ENCODE assay signal across 22 cellular contexts in the genomic region with DNA sequence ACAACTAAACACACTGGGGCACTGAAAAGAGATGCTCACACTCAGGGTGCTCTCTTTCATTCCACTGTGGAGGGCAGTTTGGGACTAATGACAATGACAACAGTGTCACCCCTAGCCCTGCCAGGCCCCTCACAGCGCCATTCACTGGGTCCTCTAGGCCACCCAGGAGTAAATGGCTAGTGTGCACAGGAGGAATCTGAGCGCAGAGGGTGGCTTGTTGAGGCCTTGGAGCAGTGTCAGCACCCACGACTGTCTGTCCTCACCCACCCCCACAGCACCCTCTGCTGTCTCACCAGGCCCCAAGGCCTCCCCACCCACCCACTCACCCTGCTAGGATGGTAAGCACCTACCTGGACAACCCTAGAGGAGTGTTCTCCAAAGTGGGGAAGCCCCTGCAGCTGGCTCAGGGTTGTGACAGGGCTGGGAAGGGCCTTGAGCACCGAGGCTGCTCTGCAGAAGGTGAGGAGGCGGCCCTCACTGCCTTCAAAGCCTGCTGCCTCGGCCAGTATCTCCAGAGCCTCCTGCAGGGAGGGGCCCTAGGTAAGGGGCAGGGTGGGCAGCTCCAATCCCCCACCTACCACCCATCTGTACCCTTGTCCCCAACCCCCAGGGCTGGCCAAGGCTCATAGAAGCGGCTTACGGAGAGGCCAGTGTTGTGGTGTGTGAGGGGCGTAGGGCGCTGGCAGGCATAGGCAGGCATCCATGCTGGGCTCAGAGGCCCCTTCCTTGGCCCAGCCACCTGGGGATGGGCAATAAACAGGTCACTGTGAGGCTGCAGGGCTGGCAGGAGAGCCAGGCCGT. TPM values are rescaled to one million over a fixed set of nuclear protein-coding genes. Genes with fewer than 3 reads are reported as not detected.
DNase-seq lines count a peak whose midpoint lies in the region; ATAC-seq, FAIRE-seq and TF ChIP-seq lines count a peak whose summit lies in the region.
"Had no signal": no experiment of that assay in that cellular context is flagged by ENCODE, and none has a peak within 500 bp of the region (broad histone marks: within the 10 kb centered on the region; RNA-seq: fewer than 3 reads in every experiment).

No MANE protein-coding gene starts in this region.

- H3K27me3 ChIP-seq in BLaER1 treated with 17β-estradiol and CSF1 and Interleukin-3, amounts not matched to agents 10 nM and 100 nM: no peaks in the 10 kb centered on the region
- H3K27me3 ChIP-seq in DND-41 (ENCODE audit: insufficient read depth, low read length, poor library complexity): no peaks in the 10 kb centered on the region
- H3K27me3 ChIP-seq in neuronal stem cell (ENCODE audit: control insufficient read depth in 3 of 3, insufficient read depth in 3 of 3, low read depth in 1 of 3, low read length in 3 of 3): peaks cover 0 to 11% (median 4%) of the 10 kb centered on the region in 3 experiments
- H3K27me3 ChIP-seq in ascending aorta: no peaks in the 10 kb centered on the region
- H3K27me3 ChIP-seq: colonic mucosa, neutrophil, uterus had no signal

- no peak overlapping the region for H3K23ac ChIP-seq in neuronal stem cell (ENCODE audit: low read depth, low read length, poor library complexity)

- H3K14ac ChIP-seq in neuronal stem cell (ENCODE audit: low read length): no peak overlapping the region

- H3K36me3 Mint-ChIP-seq in activated naive CD8-positive, alpha-beta T cell treated with anti-CD3 and anti-CD28 coated beads for 36 hours: peaks cover 40% of the 10 kb centered on the region

- H3K4me1 ChIP-seq in BLaER1 treated with 17β-estradiol and CSF1 and Interleukin-3, amounts not matched to agents 10 nM and 100 nM: peaks cover 49 to 94% (median 88%) of the 10 kb centered on the region in 10 experiments
- peaks cover 54% of the 10 kb centered on the region for H3K4me1 ChIP-seq in DND-41 (ENCODE audit: insufficient read depth, low read length)
- no peaks in the 10 kb centered on the region for H3K4me1 ChIP-seq in neuronal stem cell (ENCODE audit: control insufficient read depth in 2 of 2, insufficient read depth in 1 of 2, low read depth in 1 of 2, low read length in 2 of 2)
- H3K4me1 ChIP-seq in ascending aorta: peaks cover 9 to 23% of the 10 kb centered on the region in 2 donors
- H3K4me1 ChIP-seq: uterus had no signal

- H4K8ac ChIP-seq in neuronal stem cell (ENCODE audit: low read depth, low read length): no peak overlapping the region

- H3K27ac ChIP-seq in BLaER1 treated with 17β-estradiol and CSF1 and Interleukin-3, amounts not matched to agents 10 nM and 100 nM: peak overlapping the region in 6 of 11 experiments; percentile 24 to 94 (median 48); a peak in 7 of 22 replicates
- peak overlapping the region; percentile 59 for H3K27ac ChIP-seq in DND-41 (ENCODE audit: low read length)
- H3K27ac ChIP-seq in neuronal stem cell (replicated peaks; ENCODE audit: low read length): no peak overlapping the region
- peak overlapping the region in 1 of 2 donors; percentile 4 for H3K27ac ChIP-seq in ascending aorta
- H3K27ac ChIP-seq: colonic mucosa, neutrophil, uterus had no signal

- no peak overlapping the region for H2BK5ac ChIP-seq in neuronal stem cell (ENCODE audit: low read length)

- peak overlapping the region in 10 of 11 experiments; percentile 16 to 91 (median 49); a peak in 19 of 22 replicates for H3K9ac ChIP-seq in BLaER1 treated with 17β-estradiol and CSF1 and Interleukin-3, amounts not matched to agents 10 nM and 100 nM
- H3K9ac ChIP-seq in DND-41 (ENCODE audit: low read depth, low read length): no peak overlapping the region
- H3K9ac ChIP-seq in neuronal stem cell (ENCODE audit: low read depth, low read length, poor library complexity): peak overlapping the region; percentile 53

- H2BK12ac ChIP-seq in neuronal stem cell (ENCODE audit: low read length): no peak overlapping the region

- WGBS in neuronal stem cell (ENCODE audit: extremely low coverage in 2 of 2, insufficient read length in 2 of 2, insufficient replicate concordance in 1 of 2), 2 donors: no CpG with 5 or more reads among the region's 11 CpGs

- no peak for TF ChIP-seq CTCF in DND-41 (IDR thresholded peaks at IDR 0.05; ENCODE audit: borderline replicate concordance, extremely low read depth, low read length, poor library complexity, severe bottlenecking)
- TF ChIP-seq CTCF in ascending aorta (IDR thresholded peaks at IDR 0.05): no peak

- peaks cover 47 to 61% (median 59%) of the 10 kb centered on the region in 11 experiments for H3K36me3 ChIP-seq in BLaER1 treated with 17β-estradiol and CSF1 and Interleukin-3, amounts not matched to agents 10 nM and 100 nM
- H3K36me3 ChIP-seq in DND-41 (ENCODE audit: insufficient read depth, low read length) (peaks cover 67% of the 10 kb centered on the region), neuronal stem cell (replicated peaks in 1 of 2; ENCODE audit: control insufficient read depth in 2 of 2, insufficient read depth in 2 of 2, low read length in 2 of 2) (peaks cover 37 to 51% of the 10 kb centered on the region in 2 donors), ascending aorta (peaks cover 37 to 60% of the 10 kb centered on the region in 2 donors)
- H3K36me3 ChIP-seq: uterus had no signal

- no peak overlapping the region for H2BK15ac ChIP-seq in neuronal stem cell (ENCODE audit: low read length)

- peak overlapping the region; percentile 84 to 98 (median 92) for H3K4me2 ChIP-seq in BLaER1 treated with 17β-estradiol and CSF1 and Interleukin-3, amounts not matched to agents 10 nM and 100 nM
- peak overlapping the region; percentile 59 for H3K4me2 ChIP-seq in DND-41 (ENCODE audit: insufficient read depth, low read length)
- no peak overlapping the region for H3K4me2 ChIP-seq in neuronal stem cell (ENCODE audit: insufficient read depth, low read length, poor library complexity, severe bottlenecking)

- no peaks in the 10 kb centered on the region for H3K9me3 ChIP-seq in BLaER1 treated with 17β-estradiol and CSF1 and Interleukin-3, amounts not matched to agents 10 nM and 100 nM (replicated peaks in 1 of 11)
- H3K9me3 ChIP-seq in DND-41 (ENCODE audit: insufficient read depth, low read length, severe bottlenecking) (no peaks in the 10 kb centered on the region), neuronal stem cell (replicated peaks in 1 of 2; ENCODE audit: control insufficient read depth in 2 of 2, insufficient read depth in 1 of 2, low read depth in 1 of 2, low read length in 2 of 2) (no peaks in the 10 kb centered on the region), ascending aorta (no peaks in the 10 kb centered on the region)
- H3K9me3 ChIP-seq: colonic mucosa, neutrophil, uterus had no signal

- intact Hi-C loops in ascending aorta (cut with DNase I): no loop called here

- peak overlapping the region; percentile 1 for H3K4me3 Mint-ChIP-seq in activated naive CD8-positive, alpha-beta T cell treated with anti-CD3 and anti-CD28 coated beads for 36 hours

- H4K91ac ChIP-seq in neuronal stem cell (ENCODE audit: low read depth, low read length, poor library complexity): no peak overlapping the region

- peaks cover 33% of the 10 kb centered on the region for H3K79me2 ChIP-seq in DND-41 (ENCODE audit: insufficient read depth, low read length)

- no peak for ATAC-seq in DND-41 (ENCODE audit: insufficient read depth, low read depth)
- ATAC-seq: HCT116, T-helper 17 cell had no signal

- peak overlapping the region in 2 of 10 experiments; percentile 16 to 29; a peak in 2 of 20 replicates for H3K4me3 ChIP-seq in BLaER1 treated with 17β-estradiol and CSF1 and Interleukin-3, amounts not matched to agents 10 nM and 100 nM
- H3K4me3 ChIP-seq in DND-41 (ENCODE audit: low read depth in 1 of 2, low read length in 2 of 2) (no peak overlapping the region), neuronal stem cell (ENCODE audit: low read length in 2 of 2) (no peak overlapping the region), ascending aorta (no peak overlapping the region)
- H3K4me3 ChIP-seq: colonic mucosa, uterus had no signal

- H3K18ac ChIP-seq in neuronal stem cell (ENCODE audit: low read length): no peak overlapping the region

- peaks cover 36% of the 10 kb centered on the region for H3K4me1 Mint-ChIP-seq in activated naive CD8-positive, alpha-beta T cell treated with anti-CD3 and anti-CD28 coated beads for 36 hours

- no peak overlapping the region for H2AK5ac ChIP-seq in neuronal stem cell (ENCODE audit: low read depth, low read length)

- peaks cover 0 to 7% (median 0%) of the 10 kb centered on the region in 11 experiments; a peak in 3 of 22 replicates for H4K20me1 ChIP-seq in BLaER1 treated with 17β-estradiol and CSF1 and Interleukin-3, amounts not matched to agents 10 nM and 100 nM
- H4K20me1 ChIP-seq in DND-41 (ENCODE audit: insufficient read depth, low read length): peaks cover 11% of the 10 kb centered on the region; the same call in 1 of the 2 replicates

- H3K79me1 ChIP-seq in neuronal stem cell (ENCODE audit: low read depth, low read length): peaks cover 4% of the 10 kb centered on the region

- H3K27ac Mint-ChIP-seq in activated naive CD8-positive, alpha-beta T cell treated with anti-CD3 and anti-CD28 coated beads for 36 hours: no peak overlapping the region
- H3K27ac Mint-ChIP-seq: T-helper 17 cell had no signal

- H2AFZ ChIP-seq in DND-41 (ENCODE audit: low read depth, low read length) (no peak overlapping the region), neuronal stem cell (ENCODE audit: low read length) (no peak overlapping the region)

- DNase-seq in DND-41 (no peak), neuronal stem cell (ENCODE audit: low spot score) (no peak), NCI-H1092 (lab: John Stamatoyannopoulos, UW) (no peak), ascending aorta (ENCODE audit: low spot score in 2 of 2) (no peak), frontal cortex (ENCODE audit: low spot score in 2 of 2) (no peak)
- no peak for DNase-seq in activated naive CD8-positive, alpha-beta T cell treated with anti-CD3 and anti-CD28 coated beads for 36 hours
- DNase-seq: activated naive CD4-positive, alpha-beta T cell treated with anti-CD3 and anti-CD28 coated beads for 36 hours; AML-193; colonic mucosa; GDM1; KBM-7; midbrain; NCI-H2029 treated with DMSO at 0.1 percent for 48 hours; NK-92 treated with Interleukin-12 subunit alpha and Interleukin-12 subunit beta, amount 100 ng/mL, for 24 hours; uterus had no signal

- no peaks in the 10 kb centered on the region for H3K9me3 Mint-ChIP-seq in activated naive CD8-positive, alpha-beta T cell treated with anti-CD3 and anti-CD28 coated beads for 36 hours
- H3K9me3 Mint-ChIP-seq: activated naive CD4-positive, alpha-beta T cell treated with anti-CD3 and anti-CD28 coated beads for 36 hours had no signal

- FAIRE-seq in frontal cortex (lab: Jason Lieb, UNC): no peak
- FAIRE-seq: D721Med, GM12892 had no signal

- peaks cover 4% of the 10 kb centered on the region for H3K27me3 Mint-ChIP-seq in activated naive CD8-positive, alpha-beta T cell treated with anti-CD3 and anti-CD28 coated beads for 36 hours
- H3K27me3 Mint-ChIP-seq: T-helper 17 cell had no signal

- no peak overlapping the region for H3K4ac ChIP-seq in neuronal stem cell (ENCODE audit: low read length)

- H2BK120ac ChIP-seq in neuronal stem cell (ENCODE audit: low read depth, low read length): no peak overlapping the region

RNA-seq across cellular contexts. Expression of a gene that starts 2.9 kb away (rescaled TPM):
- 10 to 100 TPM; 32.5 to 35.2 TPM for total RNA-seq in activated naive CD8-positive, alpha-beta T cell treated with anti-CD3 and anti-CD28 coated beads for 36 hours
- 9.9 TPM for polyA plus RNA-seq in neuronal stem cell (2013, experiment 1 of 2)
- polyA plus RNA-seq in neuronal stem cell (2013, experiment 2 of 2): 8.9 TPM
- 58.8 TPM for total RNA-seq in ascending aorta
- total RNA-seq in frontal cortex: 3.7 TPM

RNA-seq across cellular contexts. Expression of a gene that starts 14.1 kb away (rescaled TPM):
- under 1 TPM; 0.34 to 0.43 TPM for total RNA-seq in activated naive CD8-positive, alpha-beta T cell treated with anti-CD3 and anti-CD28 coated beads for 36 hours
- polyA plus RNA-seq in neuronal stem cell (2013, experiment 1 of 2): 17.7 TPM
- polyA plus RNA-seq in neuronal stem cell (2013, experiment 2 of 2): 17.9 TPM
- total RNA-seq in ascending aorta: not detected
- total RNA-seq in frontal cortex: 4.5 TPM
- total RNA-seq: NCI-H460 had no signal

RNA-seq across cellular contexts. Expression of a gene that starts 24.7 kb away (rescaled TPM):
- total RNA-seq in activated naive CD8-positive, alpha-beta T cell treated with anti-CD3 and anti-CD28 coated beads for 36 hours: 10 to 100 TPM; 32.6 to 38.3 TPM
- 24.7 TPM for polyA plus RNA-seq in neuronal stem cell (2013, experiment 1 of 2)
- 25.4 TPM for polyA plus RNA-seq in neuronal stem cell (2013, experiment 2 of 2)
- 1,349 TPM for total RNA-seq in ascending aorta
- total RNA-seq in frontal cortex: 4.1 TPM
- total RNA-seq: NCI-H460 had no signal

RNA-seq across cellular contexts. Expression of a gene that starts 34.9 kb away (rescaled TPM):
- total RNA-seq in activated naive CD8-positive, alpha-beta T cell treated with anti-CD3 and anti-CD28 coated beads for 36 hours: 100 to 1,000 TPM; 131 to 136 TPM
- polyA plus RNA-seq in neuronal stem cell (2013, experiment 1 of 2): 14.7 TPM
- polyA plus RNA-seq in neuronal stem cell (2013, experiment 2 of 2): 14.7 TPM
- total RNA-seq in ascending aorta (177 TPM), frontal cortex (48.1 TPM)

RNA-seq across cellular contexts. Expression of a gene that starts 43.9 kb away (rescaled TPM):
- total RNA-seq in activated naive CD8-positive, alpha-beta T cell treated with anti-CD3 and anti-CD28 coated beads for 36 hours: 100 to 1,000 TPM; 287 to 296 TPM
- polyA plus RNA-seq in neuronal stem cell (2013, experiment 1 of 2): 157 TPM
- 156 TPM for polyA plus RNA-seq in neuronal stem cell (2013, experiment 2 of 2)
- total RNA-seq in ascending aorta: 97.0 TPM
- 46.1 TPM for total RNA-seq in frontal cortex

Comparison
In these comparisons a context has a peak if more than half of its experiments do, and no peak if none do; other contexts are left out.
1. RNA of a gene that starts 24.7 kb away (total RNA-seq): 1,349 TPM in ascending aorta (single experiment); 32.6 to 38.3 TPM in activated naive CD8-positive, alpha-beta T cell treated with anti-CD3 and anti-CD28 coated beads for 36 hours and 4.1 TPM in frontal cortex (single experiment); every median in the first group is over 10 times any median in the second.